In genomic region chr6:36873612-36874011, GRCh38 we compare ENCODE assay signal across 8 cellular contexts. TPM values are rescaled to one million over a fixed set of nuclear protein-coding genes. Genes with fewer than 3 reads are reported as not detected.
A peak's percentile ranks its signal among the peaks of the same experiment; 100 is the strongest.
DNase-seq lines count a peak whose midpoint lies in the region; ATAC-seq and TF ChIP-seq lines count a peak whose summit lies in the region.

No MANE protein-coding gene starts in this region.

- H2BK5ac ChIP-seq in mesendoderm (ENCODE audit: low read length), result no peak overlapping the region

- H3K27ac Mint-ChIP-seq in Calu3 (ENCODE audit: unreplicated experiment), result peak overlapping the region; percentile 99

- DNase-seq in Calu3 (peak; percentile 40), HuH-7 (ENCODE audit: low spot score) (peak; percentile 44), astrocyte of the cerebellum (ENCODE audit: low read depth) (no peak), mesendoderm (peak; percentile 51), transverse colon (no peak), NCI-H1694 treated with DMSO at 0.1 percent for 48 hours (lab: John Stamatoyannopoulos, UW) (no peak)

- no peaks in the 10 kb centered on the region for H3K27me3 ChIP-seq in mesendoderm (ENCODE audit: insufficient read depth, low read length, poor library complexity)
- no peaks in the 10 kb centered on the region for H3K27me3 ChIP-seq in transverse colon

- no peak for TF ChIP-seq CTCF in Calu3 (IDR thresholded peaks at IDR 0.05; ENCODE audit: unreplicated experiment)
- peak; percentile 27 for TF ChIP-seq CTCF in astrocyte of the cerebellum (IDR thresholded peaks at IDR 0.05; ENCODE audit: low read depth, low read length, missing control alignments)
- no peak for TF ChIP-seq CTCF in transverse colon (IDR thresholded peaks at IDR 0.05)

- H3K4me1 Mint-ChIP-seq in Calu3 (ENCODE audit: low read depth, unreplicated experiment), result peaks cover 27% of the 10 kb centered on the region

- in situ Hi-C loops in astrocyte of the cerebellum (cut with HindIII; ENCODE audit: low sequenced_read_pairs), result no loop called here
- in situ Hi-C loops in transverse colon (cut with MboI; ENCODE audit: low pct_ligation_motif_present in 1 of 4, low pct_unique_long_range_greater_than_20kb in 1 of 4, low sequenced_read_pairs in 3 of 4), result no loop called here

- TSS peak; percentile 54 for BruUV-seq in Calu3 (replicated peaks; lab: Mats Ljungman, UMichigan)

- no CpG with 5 or more reads among the region's 2 CpGs for WGBS in mesendoderm (ENCODE audit: extremely low coverage, insufficient coverage, low lambda C conversion rate)
- WGBS in transverse colon (ENCODE audit: low coverage in 1 of 2), 2 donors, result 25 to 28% methylated on average over 2 of the region's 2 CpGs

- CTCF ChIA-PET in Calu3 (lab: Charles Lee), result interaction anchor here (0.6 to 3.5 kb wide), 9 partner anchors 11 to 267 kb away, joined by 3 to 17 read pairs (median 7); partner anchors contain the start of gene C6orf89

- TF ChIP-seq POLR2A in transverse colon (IDR thresholded peaks at IDR 0.05), result no peak

- H3K56ac ChIP-seq in mesendoderm (ENCODE audit: low read length), result peak overlapping the region; percentile 88

- H3K9me3 ChIP-seq in transverse colon, result no peaks in the 10 kb centered on the region

- no peak overlapping the region for H4K8ac ChIP-seq in mesendoderm (ENCODE audit: low read depth, low read length)

- ATAC-seq in HG02623 (IDR thresholded peaks at IDR 0.05; ENCODE audit: unreplicated experiment), result no peak
- ATAC-seq in GM19023 (IDR thresholded peaks at IDR 0.05; ENCODE audit: unreplicated experiment), result no peak

- intact Hi-C loops in Calu3 (cut with micrococcal nuclease; ENCODE audit: unreplicated experiment), result loop anchor here (5.0 kb wide), 1 partner anchor 106 kb away; no protein-coding TSS in a partner anchor
- intact Hi-C loops in transverse colon (cut with DNase I; ENCODE audit: low total_unique reads), result no loop called here

- H3K27ac ChIP-seq in mesendoderm (ENCODE audit: low read depth, low read length) (no peak overlapping the region), transverse colon (peak overlapping the region in 1 of 4 donors; percentile 91)

- no peak overlapping the region for H2AK5ac ChIP-seq in mesendoderm (ENCODE audit: low read length)

- no peak overlapping the region for H2BK15ac ChIP-seq in mesendoderm (replicated peaks; ENCODE audit: low read depth)

- peak overlapping the region; percentile 30 for H3K4me2 ChIP-seq in mesendoderm (ENCODE audit: low read length)

- H3K4ac ChIP-seq in mesendoderm (ENCODE audit: low read depth, low read length), result no peak overlapping the region

- no peak overlapping the region for H3K23ac ChIP-seq in mesendoderm (ENCODE audit: low read length)

- H2BK120ac ChIP-seq in mesendoderm (ENCODE audit: low read depth, low read length), result no peak overlapping the region

- H3K36me3 ChIP-seq in mesendoderm (ENCODE audit: control insufficient read depth, insufficient read depth, low read length) (no peaks in the 10 kb centered on the region), transverse colon (peaks cover 0 to 10% (median 0%) of the 10 kb centered on the region in 4 donors)

- H3K4me3 Mint-ChIP-seq in Calu3 (ENCODE audit: low read depth, unreplicated experiment), result peak overlapping the region; percentile 91

- no peaks in the 10 kb centered on the region for H3K79me1 ChIP-seq in mesendoderm (ENCODE audit: low read length)

- H3K79me2 ChIP-seq in mesendoderm (ENCODE audit: control insufficient read depth, insufficient read depth, low read length), result peaks cover 7% of the 10 kb centered on the region

- peaks cover 45% of the 10 kb centered on the region for H3K36me3 Mint-ChIP-seq in Calu3 (ENCODE audit: insufficient read depth, unreplicated experiment)

- peak overlapping the region; percentile 73 for H3K9ac ChIP-seq in mesendoderm (ENCODE audit: low read length)

- no peak overlapping the region for H3K18ac ChIP-seq in mesendoderm (ENCODE audit: low read length)

- H3K27me3 Mint-ChIP-seq in Calu3 (ENCODE audit: unreplicated experiment), result no peaks in the 10 kb centered on the region

- H3K9me3 Mint-ChIP-seq in Calu3 (ENCODE audit: low read depth, unreplicated experiment), result no peaks in the 10 kb centered on the region

- peak overlapping the region; percentile 80 for H3K4me3 ChIP-seq in astrocyte of the cerebellum (ENCODE audit: low read depth, low read length)
- H3K4me3 ChIP-seq in mesendoderm (ENCODE audit: low read length), result peak overlapping the region; percentile 54
- H3K4me3 ChIP-seq in transverse colon, result peak overlapping the region in 2 of 4 donors; percentile 90 to 95

- H3K4me1 ChIP-seq in mesendoderm (ENCODE audit: control insufficient read depth, low read depth, low read length) (no peaks in the 10 kb centered on the region), transverse colon (peaks cover 6 to 19% (median 15%) of the 10 kb centered on the region in 4 donors)

- TF ChIP-seq EP300 in transverse colon (IDR thresholded peaks at IDR 0.05; ENCODE audit: low read depth), result no peak

- no peak overlapping the region for H4K5ac ChIP-seq in mesendoderm (ENCODE audit: low read length)

RNA-seq across cellular contexts. Expression of gene PPIL1, which starts 1.0 kb away (rescaled TPM):
- total RNA-seq in Calu3 (2022) (59.6 and 64.4 TPM in 2 replicates), transverse colon (1 to 10 TPM in 3 of 4 donors, under 1 TPM in 1; 1.00 to 5.6 (median 3.3) TPM)
- 105 TPM for polyA plus RNA-seq in mesendoderm (2013, experiment 1 of 2)
- 104 TPM for polyA plus RNA-seq in mesendoderm (2013, experiment 2 of 2)

RNA-seq across cellular contexts. Expression of gene C6orf89, which starts 12.1 kb away (rescaled TPM):
- total RNA-seq in Calu3 (2022) (58.3 and 61.1 TPM in 2 replicates), transverse colon (10 to 100 TPM in 3 of 4 donors, 1 to 10 TPM in 1; 7.8 to 41.8 (median 28.2) TPM)
- 7.4 TPM for polyA plus RNA-seq in mesendoderm (2013, experiment 1 of 2)
- polyA plus RNA-seq in mesendoderm (2013, experiment 2 of 2), result 7.1 TPM

RNA-seq across cellular contexts. Expression of gene CPNE5, which starts 34.4 kb away (rescaled TPM):
- total RNA-seq in Calu3 (2022) (0.12 TPM in 1 of 2 replicates, not detected in the other), transverse colon (1 to 10 TPM in 3 of 4 donors, not detected in 1; 3.0 to 8.3 (median 3.3) TPM)
- polyA plus RNA-seq in mesendoderm (2013, experiment 1 of 2), result 0.10 TPM
- polyA plus RNA-seq in mesendoderm (2013, experiment 2 of 2), result 0.17 TPM

Comparison
In these comparisons a context has a peak if more than half of its experiments do, and no peak if none do; other contexts are left out.
1. DNase-seq: peak in Calu3 (single experiment), HuH-7 (single experiment) and mesendoderm (single experiment); none in astrocyte of the cerebellum (single experiment), transverse colon (single experiment) and NCI-H1694 treated with DMSO at 0.1 percent for 48 hours (single experiment).